In the genomic region with DNA sequence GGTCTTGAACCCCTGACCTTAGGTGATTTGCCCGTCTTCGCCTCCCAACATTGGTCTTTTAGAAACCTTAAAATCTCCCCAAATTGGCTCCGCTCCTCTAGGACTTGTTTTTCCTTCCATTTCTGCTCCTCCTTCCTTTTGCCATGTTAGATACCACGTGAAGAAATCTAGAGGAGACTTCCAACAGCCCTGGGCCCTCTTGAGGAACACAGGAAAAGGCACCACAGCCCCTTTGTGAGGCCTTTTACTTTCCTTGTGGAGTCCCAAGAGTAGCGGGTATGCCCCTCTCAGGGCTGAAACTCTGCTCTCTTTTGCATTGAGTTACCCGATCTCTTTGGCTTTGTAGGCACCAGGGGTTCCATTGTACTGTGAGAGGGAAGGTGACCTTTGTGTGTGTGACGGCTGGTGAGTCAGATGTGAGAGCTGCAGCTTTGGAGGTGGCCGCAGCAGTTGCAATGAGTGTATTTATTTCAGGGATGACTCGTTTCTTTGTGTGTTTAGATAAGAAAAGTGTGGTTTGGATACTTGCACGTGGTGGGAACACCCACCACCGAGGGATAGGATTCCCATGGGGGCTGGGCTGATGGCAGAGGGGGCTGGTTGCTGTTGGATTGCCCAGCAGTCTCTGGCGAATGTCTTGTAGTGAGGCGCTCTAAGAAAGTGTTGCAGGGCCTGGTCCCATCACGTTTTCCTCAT, we compare ENCODE assay signal across 8 cellular contexts.
A peak's percentile ranks its signal among the peaks of the same experiment; 100 is the strongest.
DNase-seq lines count a peak whose midpoint lies in the region; ATAC-seq and TF ChIP-seq lines count a peak whose summit lies in the region.

No MANE protein-coding gene starts in this region.

- DNase-seq in EH (ENCODE audit: low read depth) (peak; percentile 98), brain microvascular endothelial cell (peak; percentile 99), myocyte (ENCODE audit: low read depth) (peak; percentile 1), NCI-H82 treated with DMSO at 0.1 percent for 48 hours (lab: John Stamatoyannopoulos, UW; ENCODE audit: unreplicated experiment) (no peak), 8988T (no peak)

- H3K9me3 ChIP-seq in Loucy (ENCODE audit: insufficient read depth, low read depth, low read length): no peaks in the 10 kb centered on the region

- no peaks in the 10 kb centered on the region for H3K79me2 ChIP-seq in Loucy (ENCODE audit: insufficient read depth, low read length)

- peak overlapping the region; percentile 35 for H3K9ac ChIP-seq in Loucy (ENCODE audit: low read depth, low read length, poor library complexity, severe bottlenecking)

- H3F3A ChIP-seq in Loucy (ENCODE audit: low read depth): no peaks in the 10 kb centered on the region

- no peaks in the 10 kb centered on the region for H4K20me1 ChIP-seq in Loucy (ENCODE audit: insufficient read depth, low read length, poor library complexity, severe bottlenecking)

- peaks cover 47% of the 10 kb centered on the region for H3K4me1 ChIP-seq in Loucy (ENCODE audit: insufficient read depth, low read length, poor library complexity, severe bottlenecking)

- H3K36me3 ChIP-seq in Loucy (ENCODE audit: insufficient read depth, low read length) (no peaks in the 10 kb centered on the region), brain microvascular endothelial cell (replicated peaks) (no peaks in the 10 kb centered on the region)

- no peak for TF ChIP-seq CTCF in Loucy (conservative IDR thresholded peaks at IDR 0.05; ENCODE audit: low read length)
- no peak for TF ChIP-seq CTCF in brain microvascular endothelial cell (IDR thresholded peaks at IDR 0.05; ENCODE audit: low read depth, low read length, missing control alignments)

- no peak for ATAC-seq in GM18520 (IDR thresholded peaks at IDR 0.05; ENCODE audit: unreplicated experiment)
- ATAC-seq in GM21381 (IDR thresholded peaks at IDR 0.05; ENCODE audit: unreplicated experiment): no peak

- H2AFZ ChIP-seq in Loucy (ENCODE audit: low read length): peak overlapping the region; percentile 8; the same call in 1 of the 2 replicates

- in situ Hi-C loops in brain microvascular endothelial cell (cut with HindIII; ENCODE audit: low pct_ligation_motif_present, low sequenced_read_pairs): no loop called here

- H3K27me3 ChIP-seq in Loucy (ENCODE audit: insufficient read depth, low read length, poor library complexity, severe bottlenecking) (no peaks in the 10 kb centered on the region), brain microvascular endothelial cell (replicated peaks) (no peaks in the 10 kb centered on the region)

- no peak overlapping the region for H3K4me2 ChIP-seq in Loucy (ENCODE audit: low read depth, low read length, poor library complexity, severe bottlenecking)

- H3K9me2 ChIP-seq in Loucy (replicated peaks; ENCODE audit: low read depth, low read length): no peaks in the 10 kb centered on the region

- peak overlapping the region; percentile 94 for H3K27ac ChIP-seq in brain microvascular endothelial cell

- no peak overlapping the region for H3K4me3 ChIP-seq in Loucy (ENCODE audit: low read length, poor library complexity, severe bottlenecking)
- H3K4me3 ChIP-seq in brain microvascular endothelial cell (ENCODE audit: low read depth, low read length): no peak overlapping the region

Comparison
In these comparisons a context has a peak if more than half of its experiments do, and no peak if none do; other contexts are left out.
1. DNase-seq: peak in EH (single experiment), brain microvascular endothelial cell (single experiment) and myocyte (single experiment); none in NCI-H82 treated with DMSO at 0.1 percent for 48 hours (single experiment) and 8988T (single experiment).